ENCODE assay signal across 13 cellular contexts in the genomic region with DNA sequence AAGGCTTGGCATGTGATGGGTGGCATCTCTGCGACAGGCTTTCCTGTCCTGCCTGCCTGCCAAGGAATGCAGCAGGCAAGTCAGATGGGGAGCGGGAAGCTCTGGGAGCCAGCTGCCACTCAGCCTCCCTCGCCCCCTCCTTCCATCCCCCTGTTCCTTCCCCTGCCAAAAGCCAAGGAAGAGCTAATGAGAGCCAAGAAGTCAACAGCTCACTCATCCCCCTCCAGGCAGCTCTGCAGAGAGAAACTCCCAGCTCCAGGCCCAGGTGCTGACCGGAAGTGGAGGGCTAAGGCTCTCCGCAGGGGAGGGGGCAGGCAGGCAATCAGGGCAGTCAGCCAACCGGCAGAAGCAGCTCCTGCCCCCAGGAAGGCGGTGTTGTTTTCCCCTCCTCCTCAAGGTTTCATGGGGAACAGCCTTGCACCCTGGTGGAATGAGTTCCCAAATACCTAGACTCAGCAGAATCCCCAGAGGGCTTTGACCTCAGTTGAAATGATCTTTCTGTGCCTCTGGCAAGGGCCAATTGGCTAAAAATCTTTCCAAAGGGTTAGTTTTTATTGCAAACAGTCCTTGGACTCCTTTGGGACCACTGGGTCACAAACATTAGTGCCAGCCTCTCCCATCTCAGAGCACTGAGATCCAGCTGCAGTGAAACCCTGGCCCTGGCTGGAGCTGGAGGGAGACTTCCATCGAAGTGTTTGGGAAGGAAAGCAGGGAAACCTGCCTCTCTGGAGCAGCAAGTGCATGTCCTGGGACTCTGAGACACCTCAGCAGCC.
DNase-seq lines count a peak whose midpoint lies in the region; ATAC-seq and TF ChIP-seq lines count a peak whose summit lies in the region.
"Had no signal": no experiment of that assay in that cellular context is flagged by ENCODE, and none has a peak within 500 bp of the region (broad histone marks: within the 10 kb centered on the region; RNA-seq: fewer than 3 reads in every experiment).

No MANE protein-coding gene starts in this region.

- intact Hi-C loops in psoas muscle (cut with DNase I): loop anchor here in 1 of 2 donors (5.0 kb wide), 1 partner anchor 98 kb away; no protein-coding TSS in a partner anchor

- peaks cover 26% of the 10 kb centered on the region for H3K4me1 ChIP-seq in psoas muscle

- ATAC-seq in psoas muscle: peak; percentile 16 to 63 (median 36)
- ATAC-seq in GM21526 (IDR thresholded peaks at IDR 0.05; ENCODE audit: low FRiP score, unreplicated experiment): no peak

- WGBS in psoas muscle, 3 donors: 22 to 29% (median 24%) methylated on average over 7 to 8 of the region's 8 CpGs

- TF ChIP-seq CTCF in psoas muscle (IDR thresholded peaks at IDR 0.05): no peak

- no peaks in the 10 kb centered on the region for H3K9me3 ChIP-seq in psoas muscle

- no peak overlapping the region for H3K4me3 ChIP-seq in H7 (ENCODE audit: insufficient read depth, low read depth, low read length)
- no peak overlapping the region for H3K4me3 ChIP-seq in psoas muscle
- H3K4me3 ChIP-seq: skin epidermis had no signal

- DNase-seq in H7 (peak; percentile 83), RPMI7951 (ENCODE audit: low read depth) (peak; percentile 60), iPS-NIHi7 (ENCODE audit: extremely low spot score) (peak; percentile 80), psoas muscle (no peak), A172 (ENCODE audit: low spot score) (no peak), NCI-H2029 treated with DMSO at 0.1 percent for 48 hours (lab: John Stamatoyannopoulos, UW) (no peak)
- no peak for DNase-seq in activated naive CD4-positive, alpha-beta T cell treated with anti-CD3 and anti-CD28 coated beads, Interleukin-2, amount 50 U/mL, for 16 hours
- DNase-seq: CD4-positive, alpha-beta memory T cell; foreskin melanocyte; NCI-H1436 treated with DMSO at 0.1 percent for 48 hours; SIG-M5 had no signal

- H3K27me3 ChIP-seq in H7 (ENCODE audit: control insufficient read depth, insufficient read depth, low read length) (no peaks in the 10 kb centered on the region), psoas muscle (ENCODE audit: insufficient read depth in 3 of 3, low read length in 2 of 3) (no peaks in the 10 kb centered on the region)

- H3K36me3 ChIP-seq in H7 (replicated peaks; ENCODE audit: control insufficient read depth, insufficient read depth, low read length): no peaks in the 10 kb centered on the region
- H3K36me3 ChIP-seq in psoas muscle (ENCODE audit: insufficient read depth in 1 of 2, low read depth in 1 of 2): no peaks in the 10 kb centered on the region

- H3K27ac ChIP-seq in psoas muscle: no peak overlapping the region
- H3K27ac ChIP-seq: skin epidermis had no signal

Comparison
In these comparisons a context has a peak if more than half of its experiments do, and no peak if none do; other contexts are left out.
1. DNase-seq: peak in H7 (single experiment), RPMI7951 (single experiment) and iPS-NIHi7 (single experiment); none in psoas muscle (0 of 2), A172 (single experiment), activated naive CD4-positive, alpha-beta T cell treated with anti-CD3 and anti-CD28 coated beads, Interleukin-2, amount 50 U/mL, for 16 hours (single experiment) and NCI-H2029 treated with DMSO at 0.1 percent for 48 hours (single experiment).